In genomic region chr19:46385636-46386035, GRCh38 we compare ENCODE assay signal across 1 cellular context.
TF ChIP-seq lines count a peak whose summit lies in the region.

No MANE protein-coding gene starts in this region.

TF ChIP-seq in WTC11, 78 proteins besides CTCF, POLR2A, EP300 and RAD21 (continued from another document):
- no peak for TF ChIP-seq SP1 (CRISPR knock-in tag; conservative IDR thresholded peaks at IDR 0.05)
- no peak for TF ChIP-seq ESRRA (CRISPR knock-in tag; IDR thresholded peaks at IDR 0.05; ENCODE audit: borderline replicate concordance)
- TF ChIP-seq SMAD4 (CRISPR knock-in tag; IDR thresholded peaks at IDR 0.05) = no peak
- no peak for TF ChIP-seq JAZF1 (CRISPR knock-in tag; IDR thresholded peaks at IDR 0.05)
- no peak for TF ChIP-seq E2F4 (CRISPR knock-in tag; IDR thresholded peaks at IDR 0.05; ENCODE audit: borderline replicate concordance, low read depth)
